In the genomic region with DNA sequence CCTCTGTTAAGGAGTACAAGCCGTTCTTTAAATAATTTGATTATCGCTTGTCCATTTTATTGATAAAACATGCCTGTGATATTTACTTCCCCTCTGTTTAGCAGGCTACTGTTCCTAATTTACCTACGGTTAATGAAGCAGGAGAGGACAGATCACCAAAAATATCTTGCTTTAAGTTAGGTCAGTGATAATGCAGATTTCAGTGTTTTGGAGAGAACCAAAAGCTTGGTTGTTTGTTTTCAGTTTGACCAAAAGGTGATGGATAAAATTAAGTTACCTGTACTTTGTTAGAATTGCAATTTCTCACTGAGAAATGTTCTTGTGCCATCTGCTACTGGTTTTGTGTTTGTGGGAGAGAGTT, we compare ENCODE assay signal across 8 cellular contexts. TPM values are rescaled to one million over a fixed set of nuclear protein-coding genes. Genes with fewer than 3 reads are reported as not detected.
A peak's percentile ranks its signal among the peaks of the same experiment; 100 is the strongest.
DNase-seq lines count a peak whose midpoint lies in the region; ATAC-seq and TF ChIP-seq lines count a peak whose summit lies in the region.

No MANE protein-coding gene starts in this region.

- H3K27me3 Mint-ChIP-seq in activated CD4-positive, alpha-beta T cell treated with anti-CD3 and anti-CD28 coated beads, Interleukin-2, amount 10 ng/mL, durations not matched to agents 24 days and 14 days: no peaks in the 10 kb centered on the region
- H3K27me3 Mint-ChIP-seq in activated T-helper 1 cell treated with anti-CD3 and anti-CD28 coated beads, Interleukin-12 subunit alpha, Interleukin-12 subunit beta, Interleukin-2, Interleukin-4 antibody, amounts not matched to agents 30 ng/mL and 10 ng/mL and 1 ng/mL, durations not matched to agents 14 hours and 24 hours and 36 hours (ENCODE audit: insufficient read depth): no peaks in the 10 kb centered on the region

- peak overlapping the region; percentile 85 for H3K4me3 Mint-ChIP-seq in activated CD4-positive, alpha-beta T cell treated with anti-CD3 and anti-CD28 coated beads, Interleukin-2, amount 10 ng/mL, durations not matched to agents 24 days and 14 days
- H3K4me3 Mint-ChIP-seq in activated T-helper 1 cell treated with anti-CD3 and anti-CD28 coated beads, Interleukin-12 subunit alpha, Interleukin-12 subunit beta, Interleukin-2, Interleukin-4 antibody, amounts not matched to agents 30 ng/mL and 10 ng/mL and 1 ng/mL, durations not matched to agents 14 hours and 24 hours and 36 hours: peak overlapping the region; percentile 87

- peaks cover 12% of the 10 kb centered on the region for H3K36me3 Mint-ChIP-seq in activated CD4-positive, alpha-beta T cell treated with anti-CD3 and anti-CD28 coated beads, Interleukin-2, amount 10 ng/mL, durations not matched to agents 24 days and 14 days (ENCODE audit: low read depth)
- peaks cover 6% of the 10 kb centered on the region for H3K36me3 Mint-ChIP-seq in activated T-helper 1 cell treated with anti-CD3 and anti-CD28 coated beads, Interleukin-12 subunit alpha, Interleukin-12 subunit beta, Interleukin-2, Interleukin-4 antibody, amounts not matched to agents 30 ng/mL and 10 ng/mL and 1 ng/mL, durations not matched to agents 14 hours and 24 hours and 36 hours (ENCODE audit: low read depth)

- no peak for DNase-seq in activated CD4-positive, alpha-beta T cell treated with anti-CD3 and anti-CD28 coated beads, Interleukin-2, amount 10 ng/mL, durations not matched to agents 24 days and 14 days
- DNase-seq in activated CD4-positive, alpha-beta T cell treated with anti-CD3 and anti-CD28 coated beads for 1 hour: no peak
- DNase-seq in activated T-helper 1 cell treated with anti-CD3 and anti-CD28 coated beads, Interleukin-12 subunit alpha, Interleukin-12 subunit beta, Interleukin-2, Interleukin-4 antibody, amounts not matched to agents 30 ng/mL and 10 ng/mL and 1 ng/mL, durations not matched to agents 14 hours and 24 hours and 36 hours (ENCODE audit: low spot score): no peak
- no peak for DNase-seq in suprapubic skin (ENCODE audit: low spot score in 2 of 2)
- DNase-seq in KG1 (lab: John Stamatoyannopoulos, UW): no peak
- DNase-seq in NCI-H446 (lab: John Stamatoyannopoulos, UW): no peak

- H3K4me3 ChIP-seq in iPS-18a (ENCODE audit: low read length): peak overlapping the region; percentile 97
- H3K4me3 ChIP-seq in suprapubic skin: peak overlapping the region; percentile 85

- ATAC-seq in GM18858 (IDR thresholded peaks at IDR 0.05; ENCODE audit: unreplicated experiment): no peak

- TF ChIP-seq CTCF in suprapubic skin (IDR thresholded peaks at IDR 0.05): no peak

- 8% methylated on average over 3 of the region's 3 CpGs for WGBS in suprapubic skin

- H3K9me3 Mint-ChIP-seq in activated CD4-positive, alpha-beta T cell treated with anti-CD3 and anti-CD28 coated beads, Interleukin-2, amount 10 ng/mL, durations not matched to agents 24 days and 14 days: no peaks in the 10 kb centered on the region
- no peaks in the 10 kb centered on the region for H3K9me3 Mint-ChIP-seq in activated T-helper 1 cell treated with anti-CD3 and anti-CD28 coated beads, Interleukin-12 subunit alpha, Interleukin-12 subunit beta, Interleukin-2, Interleukin-4 antibody, amounts not matched to agents 30 ng/mL and 10 ng/mL and 1 ng/mL, durations not matched to agents 14 hours and 24 hours and 36 hours

- H3K4me1 ChIP-seq in iPS-18a (ENCODE audit: control insufficient read depth, low read depth, low read length) (peaks cover 16% of the 10 kb centered on the region), suprapubic skin (peaks cover 43% of the 10 kb centered on the region)

- H3K27me3 ChIP-seq in iPS-18a (ENCODE audit: control insufficient read depth, insufficient read depth, low read length) (peaks cover 12% of the 10 kb centered on the region), suprapubic skin (no peaks in the 10 kb centered on the region)

- H3K27ac ChIP-seq in iPS-18a (ENCODE audit: low read length) (no peak overlapping the region), suprapubic skin (peak overlapping the region; percentile 98)

- H3K9ac ChIP-seq in iPS-18a (ENCODE audit: low read length): peak overlapping the region; percentile 93

- peaks cover 30% of the 10 kb centered on the region for H3K4me1 Mint-ChIP-seq in activated CD4-positive, alpha-beta T cell treated with anti-CD3 and anti-CD28 coated beads, Interleukin-2, amount 10 ng/mL, durations not matched to agents 24 days and 14 days
- peaks cover 48% of the 10 kb centered on the region for H3K4me1 Mint-ChIP-seq in activated T-helper 1 cell treated with anti-CD3 and anti-CD28 coated beads, Interleukin-12 subunit alpha, Interleukin-12 subunit beta, Interleukin-2, Interleukin-4 antibody, amounts not matched to agents 30 ng/mL and 10 ng/mL and 1 ng/mL, durations not matched to agents 14 hours and 24 hours and 36 hours (ENCODE audit: low read depth)

- TF ChIP-seq EP300 in suprapubic skin (IDR thresholded peaks at IDR 0.05): no peak

- peak overlapping the region; percentile 2 for H3K27ac Mint-ChIP-seq in activated CD4-positive, alpha-beta T cell treated with anti-CD3 and anti-CD28 coated beads, Interleukin-2, amount 10 ng/mL, durations not matched to agents 24 days and 14 days
- no peak overlapping the region for H3K27ac Mint-ChIP-seq in activated T-helper 1 cell treated with anti-CD3 and anti-CD28 coated beads, Interleukin-12 subunit alpha, Interleukin-12 subunit beta, Interleukin-2, Interleukin-4 antibody, amounts not matched to agents 30 ng/mL and 10 ng/mL and 1 ng/mL, durations not matched to agents 14 hours and 24 hours and 36 hours

- no peaks in the 10 kb centered on the region for H3K36me3 ChIP-seq in iPS-18a (ENCODE audit: control insufficient read depth, low read depth, low read length)
- no peaks in the 10 kb centered on the region for H3K36me3 ChIP-seq in suprapubic skin

- H3K9me3 ChIP-seq in iPS-18a (ENCODE audit: control insufficient read depth, low read depth, low read length): no peaks in the 10 kb centered on the region
- no peaks in the 10 kb centered on the region for H3K9me3 ChIP-seq in suprapubic skin

- intact Hi-C loops in activated CD4-positive, alpha-beta T cell treated with anti-CD3 and anti-CD28 coated beads, Interleukin-2, amount 10 ng/mL, durations not matched to agents 24 days and 14 days (cut with micrococcal nuclease): no loop called here
- intact Hi-C loops in activated T-helper 1 cell treated with anti-CD3 and anti-CD28 coated beads, Interleukin-12 subunit alpha, Interleukin-12 subunit beta, Interleukin-2, Interleukin-4 antibody, amounts not matched to agents 30 ng/mL and 10 ng/mL and 1 ng/mL, durations not matched to agents 14 hours and 24 hours and 36 hours (cut with micrococcal nuclease): loop anchor here (2.0 to 5.0 kb wide), 3 partner anchors 83 to 374 kb away; a partner anchor contains a TSS

- TF ChIP-seq POLR2A in suprapubic skin (IDR thresholded peaks at IDR 0.05): no peak

RNA-seq across cellular contexts. Expression of a gene that starts 1.0 kb away (rescaled TPM):
- 14.5 and 16.2 TPM in 2 replicates for total RNA-seq in activated CD4-positive, alpha-beta T cell treated with anti-CD3 and anti-CD28 coated beads, Interleukin-2, amount 10 ng/mL, durations not matched to agents 24 days and 14 days
- 11.6 and 12.0 TPM in 2 replicates for total RNA-seq in activated T-helper 1 cell treated with anti-CD3 and anti-CD28 coated beads, Interleukin-12 subunit alpha, Interleukin-12 subunit beta, Interleukin-2, Interleukin-4 antibody, amounts not matched to agents 30 ng/mL and 10 ng/mL and 1 ng/mL, durations not matched to agents 14 hours and 24 hours and 36 hours
- total RNA-seq in suprapubic skin: 10 to 100 TPM; 22.7 to 42.6 (median 27.2) TPM

RNA-seq across cellular contexts. Expression of a gene that starts 21.5 kb away (rescaled TPM):
- total RNA-seq in activated CD4-positive, alpha-beta T cell treated with anti-CD3 and anti-CD28 coated beads, Interleukin-2, amount 10 ng/mL, durations not matched to agents 24 days and 14 days: not detected in 2 replicates
- total RNA-seq in activated T-helper 1 cell treated with anti-CD3 and anti-CD28 coated beads, Interleukin-12 subunit alpha, Interleukin-12 subunit beta, Interleukin-2, Interleukin-4 antibody, amounts not matched to agents 30 ng/mL and 10 ng/mL and 1 ng/mL, durations not matched to agents 14 hours and 24 hours and 36 hours: 0.16 TPM in 1 of 2 replicates, not detected in the other
- total RNA-seq in suprapubic skin: 1 to 10 TPM in 2 of 4 donors, under 1 TPM in 2; 0.62 to 2.2 (median 1.1) TPM

RNA-seq across cellular contexts. Expression of a gene that starts 31.2 kb away (rescaled TPM):
- not detected in 2 replicates for total RNA-seq in activated CD4-positive, alpha-beta T cell treated with anti-CD3 and anti-CD28 coated beads, Interleukin-2, amount 10 ng/mL, durations not matched to agents 24 days and 14 days
- total RNA-seq in activated T-helper 1 cell treated with anti-CD3 and anti-CD28 coated beads, Interleukin-12 subunit alpha, Interleukin-12 subunit beta, Interleukin-2, Interleukin-4 antibody, amounts not matched to agents 30 ng/mL and 10 ng/mL and 1 ng/mL, durations not matched to agents 14 hours and 24 hours and 36 hours: not detected in 2 replicates
- 1 to 10 TPM in 2 of 4 donors, under 1 TPM in 1, not detected in 1; 0.73 to 1.2 (median 1.1) TPM for total RNA-seq in suprapubic skin

RNA-seq across cellular contexts. Expression of a gene that starts 45.2 kb away (rescaled TPM):
- 49.9 and 51.6 TPM in 2 replicates for total RNA-seq in activated CD4-positive, alpha-beta T cell treated with anti-CD3 and anti-CD28 coated beads, Interleukin-2, amount 10 ng/mL, durations not matched to agents 24 days and 14 days
- total RNA-seq in activated T-helper 1 cell treated with anti-CD3 and anti-CD28 coated beads, Interleukin-12 subunit alpha, Interleukin-12 subunit beta, Interleukin-2, Interleukin-4 antibody, amounts not matched to agents 30 ng/mL and 10 ng/mL and 1 ng/mL, durations not matched to agents 14 hours and 24 hours and 36 hours: 46.0 TPM in 2 replicates
- 10 to 100 TPM in 1 of 4 donors, 1 to 10 TPM in 3; 4.0 to 14.6 (median 5.9) TPM for total RNA-seq in suprapubic skin
